Comparison of ENCODE assay signal across 22 cellular contexts in the genomic region with DNA sequence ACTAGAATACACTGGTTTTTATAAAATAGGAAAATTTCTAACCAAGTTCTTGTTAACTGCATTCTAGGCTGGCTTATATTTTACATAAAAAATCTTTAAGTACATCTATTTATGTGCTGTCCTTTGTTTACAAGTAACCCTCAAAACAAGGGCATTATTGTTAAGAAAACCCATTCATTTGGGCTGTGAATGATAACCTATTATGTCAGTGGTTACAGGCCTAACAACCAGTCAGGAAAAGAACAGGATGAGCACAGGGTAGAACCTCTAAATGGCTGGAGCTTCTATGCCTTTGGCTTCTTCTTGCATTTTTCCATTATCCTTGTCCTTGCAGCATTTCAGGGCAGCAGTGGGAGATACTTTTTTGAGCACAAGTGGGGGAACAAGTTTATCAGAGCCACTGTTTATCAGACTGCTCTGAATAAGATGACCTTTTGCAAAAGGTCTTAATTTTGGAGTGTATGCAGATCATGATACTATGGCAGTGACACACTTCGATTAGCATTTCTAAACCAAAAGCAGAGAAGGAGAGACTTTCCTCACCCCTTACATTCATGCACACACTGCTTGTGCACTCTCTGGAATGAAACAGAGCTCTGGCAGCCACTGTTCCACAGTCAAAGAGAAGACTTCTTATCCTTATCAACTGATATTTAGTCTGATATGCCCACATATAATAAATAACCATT.
"Had no signal": no experiment of that assay in that cellular context is flagged by ENCODE, and none has a peak within 500 bp of the region (broad histone marks: within the 10 kb centered on the region; RNA-seq: fewer than 3 reads in every experiment).

No MANE protein-coding gene starts in this region.

- H3K27ac Mint-ChIP-seq: activated naive CD8-positive, alpha-beta T cell treated with anti-CD3 and anti-CD28 coated beads for 36 hours; activated T-cell treated with anti-CD3 and anti-CD28 coated beads, Interleukin-2, amount 50 U/mL, for 24 hours; activated T-helper 17 cell treated with anti-CD3 and anti-CD28 coated beads, Interleukin-2, amount 50 U/mL, for 72 hours; naive B cell had no signal

- DNase-seq: activated CD4-positive, alpha-beta T cell treated with anti-CD3 and anti-CD28 coated beads, Interleukin-2, amount 50 U/mL, for 4 hours; activated CD8-positive, alpha-beta memory T cell treated with anti-CD3 and anti-CD28 coated beads for 24 hours; activated CD8-positive, alpha-beta memory T cell treated with anti-CD3 and anti-CD28 coated beads, Interleukin-2, amount 50 U/mL, for 4 hours; activated naive CD8-positive, alpha-beta T cell treated with anti-CD3 and anti-CD28 coated beads for 36 hours; activated T-cell treated with anti-CD3 and anti-CD28 coated beads, Interleukin-2, amount 50 U/mL, for 24 hours; amniotic stem cell; cerebellar nuclear complex; effector CD4-positive, alpha-beta T cell; foreskin fibroblast; glutamatergic neuron; left cardiac atrium; mesenchymal stem cell; naive B cell; occipital lobe; stimulated activated CD4-positive, alpha-beta T cell treated with anti-CD3 and anti-CD28 coated beads, Interleukin-4, amount 100 ng/mL, for 24 hours; stimulated activated naive CD4-positive, alpha-beta T cell treated with Interleukin-2 at 50 U/mL for 16 hours; T-helper 9 cell had no signal

- ATAC-seq: activated T-helper 17 cell treated with anti-CD3 and anti-CD28 coated beads, Interleukin-2, amount 50 U/mL, for 72 hours; left cardiac atrium had no signal

- H3K9me3 Mint-ChIP-seq: activated naive CD8-positive, alpha-beta T cell treated with anti-CD3 and anti-CD28 coated beads for 36 hours; activated T-cell treated with anti-CD3 and anti-CD28 coated beads, Interleukin-2, amount 50 U/mL, for 24 hours; activated T-helper 17 cell treated with anti-CD3 and anti-CD28 coated beads, Interleukin-2, amount 50 U/mL, for 72 hours; naive B cell had no signal

- H3K4me1 Mint-ChIP-seq: activated naive CD8-positive, alpha-beta T cell treated with anti-CD3 and anti-CD28 coated beads for 36 hours; activated T-helper 17 cell treated with anti-CD3 and anti-CD28 coated beads, Interleukin-2, amount 50 U/mL, for 72 hours; naive B cell had no signal

- H3K36me3 Mint-ChIP-seq: activated naive CD8-positive, alpha-beta T cell treated with anti-CD3 and anti-CD28 coated beads for 36 hours; naive B cell had no signal

- H3K4me3 Mint-ChIP-seq: activated naive CD8-positive, alpha-beta T cell treated with anti-CD3 and anti-CD28 coated beads for 36 hours; activated T-cell treated with anti-CD3 and anti-CD28 coated beads, Interleukin-2, amount 50 U/mL, for 24 hours; activated T-helper 17 cell treated with anti-CD3 and anti-CD28 coated beads, Interleukin-2, amount 50 U/mL, for 72 hours; naive B cell had no signal

- H3K27ac ChIP-seq: hepatocyte, prostate gland, right atrium auricular region, tibial nerve had no signal
